In genomic region chr2:31384351-31384750, GRCh38 we compare ENCODE assay signal across 11 cellular contexts. TPM values are rescaled to one million over a fixed set of nuclear protein-coding genes. Genes with fewer than 3 reads are reported as not detected.
DNase-seq lines count a peak whose midpoint lies in the region; ATAC-seq and TF ChIP-seq lines count a peak whose summit lies in the region.
"Had no signal": no experiment of that assay in that cellular context is flagged by ENCODE, and none has a peak within 500 bp of the region (broad histone marks: within the 10 kb centered on the region; RNA-seq: fewer than 3 reads in every experiment).

No MANE protein-coding gene starts in this region.

- H4K20me1 ChIP-seq in fibroblast of lung (ENCODE audit: control insufficient read depth, extremely low read depth, insufficient read depth, low read length): no peaks in the 10 kb centered on the region

- TF ChIP-seq CTCF in RWPE1 (conservative IDR thresholded peaks at IDR 0.05; ENCODE audit: low read depth) (no peak), fibroblast of lung (conservative IDR thresholded peaks at IDR 0.05 in 1 of 2, IDR thresholded peaks at IDR 0.05 in 1 of 2; ENCODE audit: low read depth in 1 of 2, low read length in 2 of 2) (no peak), lower lobe of right lung (IDR thresholded peaks at IDR 0.05) (no peak)

- peak overlapping the region; percentile 22; the same call in 1 of the 2 replicates for H3K4me3 ChIP-seq in ACC112 (ENCODE audit: low read depth, low read length)
- no peak overlapping the region for H3K4me3 ChIP-seq in fibroblast of lung (replicated peaks in 1 of 4; ENCODE audit: control extremely low read depth in 1 of 4, insufficient read depth in 1 of 4, low read depth in 3 of 4, low read length in 4 of 4)
- H3K4me3 ChIP-seq in lower lobe of right lung: no peak overlapping the region

- CTCF ChIA-PET in RWPE1 (lab: Yijun Ruan, JAX): no interaction called here

- no peak overlapping the region for H3K9ac ChIP-seq in fibroblast of lung (ENCODE audit: insufficient read depth, low read length)

- intact Hi-C loops in lower lobe of right lung (cut with DNase I): no loop called here

- H3K4me2 ChIP-seq in fibroblast of lung (ENCODE audit: extremely low read depth, insufficient read depth, low read length): peak overlapping the region; percentile 80

- DNase-seq in RWPE1 (ENCODE audit: low spot score): peak; percentile 88
- peak; percentile 94 to 98 for DNase-seq in fibroblast of lung (ENCODE audit: low read depth in 2 of 2)
- DNase-seq in NCI-H774 (lab: John Stamatoyannopoulos, UW): no peak
- DNase-seq in lower lobe of right lung: no peak
- DNase-seq in stimulated activated CD4-positive, alpha-beta T cell treated with anti-CD3 and anti-CD28 coated beads, Interleukin-2, amount 100 ng/mL, for 48 hours: no peak
- DNase-seq: activated effector memory CD4-positive, alpha-beta T cell treated with Interleukin-2 at 50 U/mL for 16 hours; DMS79; kidney had no signal

- POLR2A ChIA-PET in RWPE1 (lab: Yijun Ruan, JAX; ENCODE audit: low non-redundant PET): interaction anchor here (0.5 kb wide), 1 partner anchor 45 kb away, joined by 3 read pairs; no protein-coding TSS in a partner anchor

- ATAC-seq in GM21526 (IDR thresholded peaks at IDR 0.05; ENCODE audit: low FRiP score, unreplicated experiment) (peak; percentile 53), lower lobe of right lung (no peak), HG03025 (IDR thresholded peaks at IDR 0.05; ENCODE audit: low FRiP score, unreplicated experiment) (no peak)

- no peaks in the 10 kb centered on the region for H3K79me2 ChIP-seq in ACC112 (ENCODE audit: control insufficient read depth, insufficient read depth, low read length, unreplicated experiment)
- no peaks in the 10 kb centered on the region for H3K79me2 ChIP-seq in fibroblast of lung (ENCODE audit: control insufficient read depth, insufficient read depth, low read length)

- H3K9me3 ChIP-seq in fibroblast of lung (ENCODE audit: control insufficient read depth, insufficient read depth, low read depth, low read length): no peaks in the 10 kb centered on the region
- no peaks in the 10 kb centered on the region for H3K9me3 ChIP-seq in lower lobe of right lung

- H2AFZ ChIP-seq in ACC112 (ENCODE audit: low read length, unreplicated experiment) (no peak overlapping the region), fibroblast of lung (ENCODE audit: low read length) (no peak overlapping the region)

- H3K4me1 ChIP-seq in ACC112 (ENCODE audit: control insufficient read depth, insufficient read depth, low read length, unreplicated experiment) (peaks cover 34% of the 10 kb centered on the region), fibroblast of lung (ENCODE audit: control insufficient read depth, extremely low read depth, insufficient read depth, low read length) (peaks cover 22% of the 10 kb centered on the region), lower lobe of right lung (no peaks in the 10 kb centered on the region)

- H3K36me3 ChIP-seq in ACC112 (ENCODE audit: insufficient read depth, low read length): no peaks in the 10 kb centered on the region
- no peaks in the 10 kb centered on the region for H3K36me3 ChIP-seq in fibroblast of lung (ENCODE audit: control insufficient read depth, insufficient read depth, low read length)
- no peaks in the 10 kb centered on the region for H3K36me3 ChIP-seq in lower lobe of right lung

- H3K27ac ChIP-seq in ACC112 (ENCODE audit: low read depth, low read length) (peak overlapping the region; percentile 99), RWPE1 (peak overlapping the region; percentile 95), fibroblast of lung (ENCODE audit: insufficient read depth, low read length) (peak overlapping the region; percentile 95), lower lobe of right lung (no peak overlapping the region)

- no peaks in the 10 kb centered on the region for H3K27me3 ChIP-seq in ACC112 (ENCODE audit: insufficient read depth, low read length)
- no peaks in the 10 kb centered on the region for H3K27me3 ChIP-seq in fibroblast of lung (ENCODE audit: control insufficient read depth, insufficient read depth, low read length)
- H3K27me3 ChIP-seq in lower lobe of right lung (ENCODE audit: low read depth): no peaks in the 10 kb centered on the region

RNA-seq across cellular contexts. Expression of gene XDH, which starts 30.2 kb away (rescaled TPM):
- total RNA-seq in fibroblast of lung (under 0.01 and 0.50 TPM in 2 replicates), lower lobe of right lung (0.27 TPM)
- 0.59 and 0.69 TPM in 2 replicates for polyA plus RNA-seq in fibroblast of lung
- 0.20 and 0.36 TPM in 2 replicates for polyA plus RNA-seq in fibroblast of lung (2012)
- polyA minus RNA-seq in fibroblast of lung (ENCODE audit: low replicate concordance): 0.19 TPM in 1 of 2 replicates, not detected in the other

Comparison
In these comparisons a context has a peak if more than half of its experiments do, and no peak if none do; other contexts are left out.
1. DNase-seq: peak in RWPE1 (single experiment) and fibroblast of lung (2 of 2); none in NCI-H774 (single experiment), lower lobe of right lung (single experiment) and stimulated activated CD4-positive, alpha-beta T cell treated with anti-CD3 and anti-CD28 coated beads, Interleukin-2, amount 100 ng/mL, for 48 hours (0 of 2).